1 cellular context compared by ENCODE assay signal in genomic region chr22:42271191-42271813, GRCh38.
TF ChIP-seq lines count a peak whose summit lies in the region.

No MANE protein-coding gene starts in this region.

TF ChIP-seq in H1, 55 proteins besides CTCF, POLR2A, EP300 and RAD21 (continued from another document):
- TF ChIP-seq RNF2 (IDR thresholded peaks at IDR 0.05; ENCODE audit: borderline replicate concordance, low read depth, low read length, missing control alignments, poor library complexity, severe bottlenecking) = no peak
- no peak for TF ChIP-seq SP4 (IDR thresholded peaks at IDR 0.05; ENCODE audit: low read length)
- TF ChIP-seq SP2 (IDR thresholded peaks at IDR 0.05; ENCODE audit: low read length) = no peak
- no peak for TF ChIP-seq POU5F1 (IDR thresholded peaks at IDR 0.05; ENCODE audit: low read depth, low read length)
- TF ChIP-seq BACH1 (IDR thresholded peaks at IDR 0.05; ENCODE audit: low read length) = no peak
TF ChIP-seq in H1: peak in this region for 0.
